Comparison of ENCODE assay signal across 8 cellular contexts in genomic region chr18:63320041-63320689, GRCh38.
DNase-seq lines count a peak whose midpoint lies in the region; ATAC-seq and TF ChIP-seq lines count a peak whose summit lies in the region.

No MANE protein-coding gene starts in this region.

- DNase-seq in DND-41: peak; percentile 92
- DNase-seq in SHP77 (lab: John Stamatoyannopoulos, UW): peak; percentile 68 to 74
- DNase-seq in activated effector memory CD4-positive, alpha-beta T cell treated with anti-CD3 and anti-CD28 coated beads, Interleukin-2, amount 50 U/mL, for 16 hours: peak; percentile 94
- peak; percentile 68 to 87 for DNase-seq in foreskin fibroblast

- H2AFZ ChIP-seq in DND-41 (ENCODE audit: low read depth, low read length) (peak overlapping the region; percentile 75), KMS-11 (ENCODE audit: low read depth) (peak overlapping the region; percentile 32; the same call in 1 of the 2 replicates), neuron (ENCODE audit: low read depth, low read length) (peak overlapping the region; percentile 60)

- H3K9ac ChIP-seq in DND-41 (ENCODE audit: low read depth, low read length): peak overlapping the region; percentile 79
- H3K9ac ChIP-seq in KMS-11: peak overlapping the region; percentile 81
- peak overlapping the region in 4 of 5 donors; percentile 60 to 81 (median 72) for H3K9ac ChIP-seq in subcutaneous abdominal adipose tissue (ENCODE audit: low read length in 5 of 5)

- H3K27me3 ChIP-seq in DND-41 (ENCODE audit: insufficient read depth, low read length, poor library complexity): no peaks in the 10 kb centered on the region
- no peaks in the 10 kb centered on the region for H3K27me3 ChIP-seq in KMS-11 (ENCODE audit: insufficient read depth, low read depth)
- H3K27me3 ChIP-seq in neuron (ENCODE audit: insufficient read depth, low read length): no peaks in the 10 kb centered on the region
- H3K27me3 ChIP-seq in subcutaneous abdominal adipose tissue (ENCODE audit: control insufficient read depth in 5 of 5, insufficient read depth in 4 of 5, low read length in 5 of 5): no peaks in the 10 kb centered on the region

- peak overlapping the region; percentile 74 for H3K4me2 ChIP-seq in DND-41 (ENCODE audit: insufficient read depth, low read length)
- peak overlapping the region; percentile 26 for H3K4me2 ChIP-seq in KMS-11

- ATAC-seq in DND-41 (ENCODE audit: insufficient read depth, low read depth) (peak; percentile 77), GM21737 (IDR thresholded peaks at IDR 0.05; ENCODE audit: unreplicated experiment) (peak; percentile 50)

- H3K4me1 ChIP-seq in DND-41 (ENCODE audit: insufficient read depth, low read length) (peaks cover 50% of the 10 kb centered on the region), KMS-11 (ENCODE audit: low read depth, poor library complexity, severe bottlenecking) (peaks cover 44% of the 10 kb centered on the region), neuron (ENCODE audit: insufficient read depth, low read length) (peaks cover 24% of the 10 kb centered on the region), subcutaneous abdominal adipose tissue (ENCODE audit: control insufficient read depth in 5 of 5, insufficient read depth in 5 of 5, low read length in 5 of 5) (peaks cover 0 to 51% (median 44%) of the 10 kb centered on the region in 5 donors)

- H3K36me3 ChIP-seq in DND-41 (ENCODE audit: insufficient read depth, low read length): peaks cover 17% of the 10 kb centered on the region
- H3K36me3 ChIP-seq in KMS-11 (ENCODE audit: insufficient read depth): no peaks in the 10 kb centered on the region
- no peaks in the 10 kb centered on the region for H3K36me3 ChIP-seq in neuron (ENCODE audit: insufficient read depth, low read length)
- H3K36me3 ChIP-seq in subcutaneous abdominal adipose tissue (ENCODE audit: control insufficient read depth in 5 of 5, insufficient read depth in 5 of 5, low read length in 5 of 5): no peaks in the 10 kb centered on the region

- H3K9me3 ChIP-seq in DND-41 (ENCODE audit: insufficient read depth, low read length, severe bottlenecking) (no peaks in the 10 kb centered on the region), neuron (ENCODE audit: low read length) (no peaks in the 10 kb centered on the region), subcutaneous abdominal adipose tissue (ENCODE audit: control insufficient read depth in 5 of 5, low read length in 5 of 5) (no peaks in the 10 kb centered on the region)

- TF ChIP-seq CTCF in DND-41 (IDR thresholded peaks at IDR 0.05; ENCODE audit: borderline replicate concordance, extremely low read depth, low read length, poor library complexity, severe bottlenecking) (no peak), KMS-11 (conservative IDR thresholded peaks at IDR 0.05; ENCODE audit: low read depth, low read length) (no peak), foreskin fibroblast (IDR thresholded peaks at IDR 0.05; ENCODE audit: low read depth, low read length) (no peak)

- H3K27ac ChIP-seq in DND-41 (ENCODE audit: low read length) (peak overlapping the region; percentile 95), KMS-11 (peak overlapping the region; percentile 67), subcutaneous abdominal adipose tissue (ENCODE audit: low read depth, low read length) (peak overlapping the region; percentile 64)

- H3K4me3 ChIP-seq in DND-41 (ENCODE audit: low read depth in 1 of 2, low read length in 2 of 2) (peak overlapping the region; percentile 33 to 75; a peak in 3 of 4 replicates), KMS-11 (IDR thresholded peaks at IDR 0.05; ENCODE audit: insufficient read depth, low read depth, low read length) (no peak overlapping the region), foreskin fibroblast (ENCODE audit: low read depth in 1 of 2, low read length in 2 of 2) (peak overlapping the region; percentile 57 to 75), neuron (ENCODE audit: low read length) (peak overlapping the region; percentile 85), subcutaneous abdominal adipose tissue (ENCODE audit: low read depth in 1 of 5, low read length in 5 of 5) (peak overlapping the region; percentile 66 to 83 (median 69))

- H4K20me1 ChIP-seq in DND-41 (ENCODE audit: insufficient read depth, low read length) (peaks cover 32% of the 10 kb centered on the region), KMS-11 (ENCODE audit: insufficient read depth) (0 out of 2 replicates have a peak, but pooled peaks cover 6% of the 10 kb centered on the region)

- H3K79me2 ChIP-seq in DND-41 (ENCODE audit: insufficient read depth, low read length): peaks cover 57% of the 10 kb centered on the region
- H3K79me2 ChIP-seq in KMS-11 (ENCODE audit: insufficient read depth, low read depth): peaks cover 42% of the 10 kb centered on the region
